ENCODE assay signal across 20 cellular contexts in the genomic region with DNA sequence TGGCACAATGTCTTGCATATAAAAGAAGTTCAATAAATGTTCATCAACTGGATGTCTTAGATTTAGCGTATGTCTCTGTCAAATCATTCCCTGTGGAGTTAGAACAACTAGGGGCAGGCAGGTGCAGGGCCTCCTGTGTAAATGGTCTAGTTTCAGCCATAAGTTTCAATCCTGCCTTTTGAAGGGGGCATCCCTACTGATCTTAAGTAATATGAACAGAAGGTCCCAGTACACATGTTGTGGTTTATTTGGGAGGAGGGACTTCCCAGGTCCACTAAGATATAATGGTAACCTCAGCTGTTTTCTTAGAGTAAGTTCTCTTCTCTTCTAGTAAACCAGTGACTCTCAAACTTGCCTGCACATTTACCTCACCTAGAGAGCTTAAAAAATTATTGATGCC. TPM values are rescaled to one million over a fixed set of nuclear protein-coding genes. Genes with fewer than 3 reads are reported as not detected.
DNase-seq lines count a peak whose midpoint lies in the region; ATAC-seq lines count a peak whose summit lies in the region.
"Had no signal": no experiment of that assay in that cellular context is flagged by ENCODE, and none has a peak within 500 bp of the region (broad histone marks: within the 10 kb centered on the region; RNA-seq: fewer than 3 reads in every experiment).

No MANE protein-coding gene starts in this region.

- peak; percentile 59 for ATAC-seq in GM18502 (IDR thresholded peaks at IDR 0.05; ENCODE audit: poor library complexity, unreplicated experiment)
- ATAC-seq in GM21390 (IDR thresholded peaks at IDR 0.05; ENCODE audit: unreplicated experiment), result peak; percentile 63
- ATAC-seq in HG02759 (IDR thresholded peaks at IDR 0.05; ENCODE audit: unreplicated experiment), result peak; percentile 65
- peak; percentile 77 for ATAC-seq in HG03432 (IDR thresholded peaks at IDR 0.05; ENCODE audit: unreplicated experiment)
- ATAC-seq in esophagus mucosa, result no peak
- ATAC-seq: activated CD4-positive, alpha-beta T cell treated with anti-CD3 and anti-CD28 coated beads for 36 hours; gastroesophageal sphincter; left lobe of liver; sciatic nerve had no signal

- DNase-seq in NCI-H1694 (lab: John Stamatoyannopoulos, UW) (no peak), UCSD-AML1 (lab: John Stamatoyannopoulos, UW; ENCODE audit: unreplicated experiment) (no peak), anterior cingulate cortex (lab: John Stamatoyannopoulos, UW) (no peak)
- DNase-seq: ACHN; activated CD4-positive, alpha-beta T cell treated with anti-CD3 and anti-CD28 coated beads for 36 hours; activated T-cell treated with anti-CD3 and anti-CD28 coated beads for 4 hours; CD4-positive, alpha-beta T cell; DND-41; NCI-H2081; NCI-H524 treated with DMSO at 0.1 percent for 48 hours; SJCRH30; stimulated activated CD4-positive, alpha-beta T cell treated with anti-CD3 and anti-CD28 coated beads, Interleukin-1b, Interleukin-23, amount 100 ng/mL, for 48 hours had no signal

RNA-seq across cellular contexts. Expression of a gene that starts 19.8 kb away (rescaled TPM):
- 11.8 TPM for total RNA-seq in esophagus mucosa
- total RNA-seq: SJCRH30 had no signal

RNA-seq across cellular contexts. Expression of a gene that starts 53.4 kb away (rescaled TPM):
- total RNA-seq in esophagus mucosa, result 0.72 TPM
- total RNA-seq: SJCRH30 had no signal
